In genomic region chr1:99648107-99648506, GRCh38 we compare ENCODE assay signal across 9 cellular contexts. TPM values are rescaled to one million over a fixed set of nuclear protein-coding genes. Genes with fewer than 3 reads are reported as not detected.
DNase-seq lines count a peak whose midpoint lies in the region; ATAC-seq, FAIRE-seq and TF ChIP-seq lines count a peak whose summit lies in the region.
"Had no signal": no experiment of that assay in that cellular context is flagged by ENCODE, and none has a peak within 500 bp of the region (broad histone marks: within the 10 kb centered on the region; RNA-seq: fewer than 3 reads in every experiment).

No MANE protein-coding gene starts in this region.

- peak; percentile 14 to 77 (median 41) for DNase-seq in K562 (ENCODE audit: extremely low read depth in 1 of 4, low spot score in 3 of 4)
- DNase-seq in kidney epithelial cell (ENCODE audit: low read depth), result no peak
- peak; percentile 25 for DNase-seq in stromal cell of bone marrow (ENCODE audit: low read depth)
- DNase-seq in activated T-cell treated with anti-CD3 and anti-CD28 coated beads, Interleukin-2, amount 50 U/mL, for 72 hours, result no peak
- no peak for DNase-seq in OCI-M2 (lab: John Stamatoyannopoulos, UW; ENCODE audit: unreplicated experiment)

- peak; percentile 34 to 74 for TF ChIP-seq RAD21 in K562 (CRISPR knock-in tag; conservative IDR thresholded peaks at IDR 0.05 in 1 of 2, IDR thresholded peaks at IDR 0.05 in 1 of 2)

- H4K20me1 ChIP-seq in K562 (replicated peaks; ENCODE audit: control insufficient read depth, insufficient read depth, low read length), result no peaks in the 10 kb centered on the region

- H3K9me1 ChIP-seq in K562 (ENCODE audit: control insufficient read depth, insufficient read depth, low read length), result no peaks in the 10 kb centered on the region

- no peaks in the 10 kb centered on the region for H3K9me3 ChIP-seq in K562 (replicated peaks; ENCODE audit: control insufficient read depth, insufficient read depth, low read depth, low read length)

- ATAC-seq in K562 (peak; percentile 81), HG03108 (IDR thresholded peaks at IDR 0.05; ENCODE audit: unreplicated experiment) (no peak), HG02938 (IDR thresholded peaks at IDR 0.05; ENCODE audit: unreplicated experiment) (no peak)
- ATAC-seq in activated T-cell treated with anti-CD3 and anti-CD28 coated beads, Interleukin-2, amount 50 U/mL, for 72 hours (replicated peaks in 1 of 2), result no peak

- H3K27ac ChIP-seq in K562 (ENCODE audit: extremely low read depth, low read depth, low read length), result peak overlapping the region; percentile 62; the same call in 2 of the 3 replicates

- peak overlapping the region; percentile 92 for H2AFZ ChIP-seq in K562 (ENCODE audit: low read depth, low read length)

- no TSS peak for BruUV-seq in K562 (replicated peaks; lab: Mats Ljungman, UMichigan)

- CTCF ChIA-PET in K562 (lab: Yijun Ruan, JAX; ENCODE audit: low intra/inter-chr PET ratio), result no interaction called here

- H3K79me2 ChIP-seq in K562 (ENCODE audit: control insufficient read depth, insufficient read depth, low read length), result no peaks in the 10 kb centered on the region; the same call in 2 of the 3 replicates

- POLR2A ChIA-PET in K562 (lab: Yijun Ruan, JAX), result interaction anchor here (0.9 to 1.0 kb wide), 2 partner anchors 17 to 36 kb away, joined by 4 read pairs; no protein-coding TSS in a partner anchor

- no peak overlapping the region for H3K27ac Mint-ChIP-seq in activated T-cell treated with anti-CD3 and anti-CD28 coated beads, Interleukin-2, amount 50 U/mL, for 72 hours

- H3K36me3 ChIP-seq in K562 (ENCODE audit: control insufficient read depth, insufficient read depth, low read length) (no peaks in the 10 kb centered on the region), kidney epithelial cell (ENCODE audit: control insufficient read depth, insufficient read depth, low read length) (no peaks in the 10 kb centered on the region)

- no peak for TF ChIP-seq POLR2A in K562 (conservative IDR thresholded peaks at IDR 0.05)

- TF ChIP-seq EP300 in K562 (IDR thresholded peaks at IDR 0.05; ENCODE audit: low read length), result peak; percentile 7; the same call in 1 of the 2 replicates

- 0 out of 2 replicates have a peak overlapping the region, but pooled peaks have one; percentile 5 for H3K4me3 ChIP-seq in K562
- no peak overlapping the region for H3K4me3 ChIP-seq in kidney epithelial cell (ENCODE audit: low read depth, low read length)

- peak overlapping the region; percentile 56; the same call in 1 of the 2 replicates for H3K4me2 ChIP-seq in K562 (ENCODE audit: insufficient read depth, low read length)

- WGBS in K562 (ENCODE audit: insufficient coverage, low coverage, missing lambda C conversion rate), result no CpG with 5 or more reads among the region's 4 CpGs

- no peaks in the 10 kb centered on the region for H3K36me3 Mint-ChIP-seq in activated T-cell treated with anti-CD3 and anti-CD28 coated beads, Interleukin-2, amount 50 U/mL, for 72 hours (ENCODE audit: insufficient read depth in 2 of 2)

- peaks cover 6 to 25% of the 10 kb centered on the region in 2 experiments; a peak in 3 of 5 replicates for H3K4me1 ChIP-seq in K562 (replicated peaks in 1 of 2; ENCODE audit: control insufficient read depth in 2 of 2, insufficient read depth in 2 of 2, low read length in 2 of 2)

- 0 out of 4 replicates have a peak overlapping the region, but pooled peaks of 1 of the 2 experiments have one; percentile 67 for H3K9ac ChIP-seq in K562 (ENCODE audit: insufficient read depth in 1 of 2, low read depth in 2 of 2, low read length in 2 of 2)

- H3K27me3 ChIP-seq in K562 (ENCODE audit: control insufficient read depth in 2 of 2, insufficient read depth in 2 of 2, low read length in 2 of 2) (no peaks in the 10 kb centered on the region), kidney epithelial cell (ENCODE audit: control insufficient read depth, insufficient read depth, low read length) (no peaks in the 10 kb centered on the region)

- no peaks in the 10 kb centered on the region for H3K9me3 Mint-ChIP-seq in activated T-cell treated with anti-CD3 and anti-CD28 coated beads, Interleukin-2, amount 50 U/mL, for 72 hours

- no peak overlapping the region for H3K4me3 Mint-ChIP-seq in activated T-cell treated with anti-CD3 and anti-CD28 coated beads, Interleukin-2, amount 50 U/mL, for 72 hours

- intact Hi-C loops in K562 (cut with micrococcal nuclease), result loop anchor here (5.0 kb wide), 3 partner anchors 116 to 166 kb away; partner anchors contain the start of gene FRRS1

- TF ChIP-seq CTCF in LNCAP (IDR thresholded peaks at IDR 0.05) (peak; percentile 62), K562 (IDR thresholded peaks at IDR 0.05 in 2 of 3, conservative IDR thresholded peaks at IDR 0.05 in 1 of 3; ENCODE audit: insufficient read depth in 2 of 3, low read depth in 1 of 3, low read length in 3 of 3) (peak; percentile 48 to 70 (median 66)), kidney epithelial cell (IDR thresholded peaks at IDR 0.05; ENCODE audit: insufficient read depth, low read length, poor library complexity, severe bottlenecking) (peak; percentile 29)

- peak; percentile 75 for FAIRE-seq in K562 (lab: Jason Lieb, UNC)
- FAIRE-seq: frontal cortex had no signal

- in situ Hi-C loops in K562 (cut with MboI), result no loop called here

- peaks cover 34% of the 10 kb centered on the region for H3K27me3 Mint-ChIP-seq in activated T-cell treated with anti-CD3 and anti-CD28 coated beads, Interleukin-2, amount 50 U/mL, for 72 hours (ENCODE audit: low read depth)

- H3K4me1 Mint-ChIP-seq in activated T-cell treated with anti-CD3 and anti-CD28 coated beads, Interleukin-2, amount 50 U/mL, for 72 hours (ENCODE audit: low read depth), result no peaks in the 10 kb centered on the region

TF ChIP-seq in K562, 482 proteins besides CTCF, POLR2A, EP300 and RAD21 (continues in another document):
- TF ChIP-seq ASH1L (IDR thresholded peaks at IDR 0.05; ENCODE audit: borderline replicate concordance, low read depth, partially characterized antibody) (no peak), ZEB2 (IDR thresholded peaks at IDR 0.05) (no peak), ARID2 (IDR thresholded peaks at IDR 0.05) (no peak), HMBOX1 (IDR thresholded peaks at IDR 0.05) (peak; percentile 56; the same call in 1 of the 2 replicates), MEIS2 (IDR thresholded peaks at IDR 0.05; ENCODE audit: partially characterized antibody) (peak; percentile 6), NELFE (IDR thresholded peaks at IDR 0.05; ENCODE audit: insufficient read depth, insufficient read length) (no peak), HOXB6 (CRISPR knock-in tag; IDR thresholded peaks at IDR 0.05; ENCODE audit: borderline replicate concordance) (no peak), ELF1 (tag; IDR thresholded peaks at IDR 0.05) (no peak), FOXA3 (CRISPR knock-in tag; conservative IDR thresholded peaks at IDR 0.05 in 1 of 2, IDR thresholded peaks at IDR 0.05 in 1 of 2) (no peak), TFE3 (CRISPR knock-in tag; IDR thresholded peaks at IDR 0.05) (no peak)

RNA-seq across cellular contexts. Expression of gene PALMD, which starts 2.2 kb away (rescaled TPM):
- total RNA-seq in K562 (2011; cell fraction: chromatin; rRNA removed; ENCODE audit: low replicate concordance), result 1.6 and 2.4 TPM in 2 replicates
- total RNA-seq in K562 (2011; cell fraction: nucleolus; rRNA removed), result 0.67 and 1.2 TPM in 2 replicates
- 1.6 and 4.3 TPM in 2 replicates for total RNA-seq in K562 (2011; cell fraction: nucleoplasm; rRNA removed)
- total RNA-seq in K562 (2014; rRNA removed) (5.4 and 5.7 TPM in 2 replicates), K562 (2014; rRNA removed; fragmentation: Illumina TruSeq; extraction: Trizol) (8.4 and 8.6 TPM in 2 replicates), K562 (2015; rRNA removed; fragmentation: Illumina TruSeq; extraction: Trizol) (12.1 and 13.5 TPM in 2 replicates), K562 (2021) (3.5 and 4.0 TPM in 2 replicates), kidney epithelial cell (0.17 and 0.27 TPM in 2 replicates)
- polyA plus RNA-seq in K562 (2011; rRNA removed) (0.19 and 3.3 TPM in 2 replicates), K562 (2014; fragmentation: Illumina TruSeq; extraction: Trizol) (7.9 and 12.2 TPM in 2 replicates), K562 (2014; fragmentation: Nextera tagmentation; extraction: Ambion mirVana) (1 to 10 TPM; 2.7 to 6.5 TPM), K562 (2014; rRNA removed) (4.5 and 4.9 TPM in 2 replicates)
- polyA plus RNA-seq in K562 (2011; cell fraction: cytosol; rRNA removed), result 0.06 and 0.76 TPM in 2 replicates
- polyA plus RNA-seq in K562 (2011; cell fraction: nucleus; rRNA removed), result 0.20 and 2.5 TPM in 2 replicates
- 3.8 and 4.5 TPM in 2 replicates for polyA plus RNA-seq in K562 (2012)
- polyA minus RNA-seq in K562 (2011; rRNA and poly(A)+ RNA removed), result 0.24 and 3.3 TPM in 2 replicates
- 2.2 TPM in 1 of 2 replicates, not detected in the other for polyA minus RNA-seq in K562 (2011; cell fraction: cytosol; rRNA and poly(A)+ RNA removed)
- polyA minus RNA-seq in K562 (2011; cell fraction: nucleus; rRNA and poly(A)+ RNA removed), result 0.56 and 1.8 TPM in 2 replicates
- total RNA-seq in activated T-cell treated with anti-CD3 and anti-CD28 coated beads, Interleukin-2, amount 50 U/mL, for 72 hours, result not detected

Comparison
In these comparisons a context has a peak if more than half of its experiments do, and no peak if none do; other contexts are left out.
1. DNase-seq: peak in K562 (4 of 4) and stromal cell of bone marrow (single experiment); none in kidney epithelial cell (single experiment), activated T-cell treated with anti-CD3 and anti-CD28 coated beads, Interleukin-2, amount 50 U/mL, for 72 hours (0 of 2) and OCI-M2 (single experiment).
2. Peak in every context shown above with its lines, with median percentiles within 50 percentile points of each other: CTCF ChIP-seq.